23 cellular contexts compared by ENCODE assay signal in genomic region chr2:55213822-55214221, GRCh38.
"Had no signal": no experiment of that assay in that cellular context is flagged by ENCODE, and none has a peak within 500 bp of the region (broad histone marks: within the 10 kb centered on the region; RNA-seq: fewer than 3 reads in every experiment).

No MANE protein-coding gene starts in this region.

- H3K4me1 ChIP-seq: adrenal gland, breast epithelium had no signal

- H3K9me3 ChIP-seq: adrenal gland, breast epithelium had no signal

- H3K36me3 ChIP-seq: adrenal gland, breast epithelium had no signal

- H3K27me3 ChIP-seq: adrenal gland, breast epithelium had no signal

- ATAC-seq: activated CD4-positive, alpha-beta T cell treated with anti-CD3 and anti-CD28 coated beads for 36 hours had no signal

- DNase-seq: activated CD4-positive, alpha-beta memory T cell treated with anti-CD3 and anti-CD28 coated beads, Interleukin-2, amount 10 ng/mL, durations not matched to agents 7 days and 5 days; activated CD4-positive, alpha-beta T cell treated with anti-CD3 and anti-CD28 coated beads for 36 hours; activated CD4-positive, alpha-beta T cell treated with anti-CD3 and anti-CD28 coated beads, Interleukin-2, amount 50 U/mL, for 1 hour; activated naive CD4-positive, alpha-beta T cell treated with anti-CD3 and anti-CD28 coated beads, Interleukin-2, amount 50 U/mL, for 16 hours; activated naive CD8-positive, alpha-beta T cell treated with anti-CD3 and anti-CD28 coated beads, Interleukin-2, amount 10 ng/mL, durations not matched to agents 7 days and 5 days; activated T-cell treated with anti-CD3 and anti-CD28 coated beads for 4 hours; adrenal gland; aorta; central memory CD4-positive, alpha-beta T cell; Karpas-422; MM.1S; NCI-H1105; NCI-H1436; NCI-H1694 treated with DMSO at 0.1 percent for 48 hours; NCI-H2029 treated with DMSO at 0.1 percent for 48 hours; NCI-H446 treated with DMSO at 0.1 percent for 48 hours; NCI-H524 treated with DMSO at 0.1 percent for 48 hours; NCI-H774; SIG-M5; T-helper 2 cell; T1000 had no signal

- H3K27me3 Mint-ChIP-seq: activated CD4-positive, alpha-beta memory T cell treated with anti-CD3 and anti-CD28 coated beads, Interleukin-2, amount 10 ng/mL, durations not matched to agents 7 days and 5 days; activated CD4-positive, alpha-beta T cell treated with anti-CD3 and anti-CD28 coated beads for 36 hours; activated naive CD8-positive, alpha-beta T cell treated with anti-CD3 and anti-CD28 coated beads, Interleukin-2, amount 10 ng/mL, durations not matched to agents 7 days and 5 days had no signal

- H3K4me1 Mint-ChIP-seq: activated CD4-positive, alpha-beta memory T cell treated with anti-CD3 and anti-CD28 coated beads, Interleukin-2, amount 10 ng/mL, durations not matched to agents 7 days and 5 days; activated CD4-positive, alpha-beta T cell treated with anti-CD3 and anti-CD28 coated beads for 36 hours had no signal

- H3K4me3 ChIP-seq: adrenal gland, breast epithelium had no signal

- H3K27ac ChIP-seq: adrenal gland, breast epithelium had no signal

- FAIRE-seq: TTC549 had no signal

- H3K4me3 Mint-ChIP-seq: activated CD4-positive, alpha-beta memory T cell treated with anti-CD3 and anti-CD28 coated beads, Interleukin-2, amount 10 ng/mL, durations not matched to agents 7 days and 5 days; activated CD4-positive, alpha-beta T cell treated with anti-CD3 and anti-CD28 coated beads for 36 hours; activated naive CD8-positive, alpha-beta T cell treated with anti-CD3 and anti-CD28 coated beads, Interleukin-2, amount 10 ng/mL, durations not matched to agents 7 days and 5 days had no signal

- H3K27ac Mint-ChIP-seq: activated CD4-positive, alpha-beta memory T cell treated with anti-CD3 and anti-CD28 coated beads, Interleukin-2, amount 10 ng/mL, durations not matched to agents 7 days and 5 days; activated CD4-positive, alpha-beta T cell treated with anti-CD3 and anti-CD28 coated beads for 36 hours; activated naive CD8-positive, alpha-beta T cell treated with anti-CD3 and anti-CD28 coated beads, Interleukin-2, amount 10 ng/mL, durations not matched to agents 7 days and 5 days had no signal

- H3K9me3 Mint-ChIP-seq: activated CD4-positive, alpha-beta memory T cell treated with anti-CD3 and anti-CD28 coated beads, Interleukin-2, amount 10 ng/mL, durations not matched to agents 7 days and 5 days; activated naive CD8-positive, alpha-beta T cell treated with anti-CD3 and anti-CD28 coated beads, Interleukin-2, amount 10 ng/mL, durations not matched to agents 7 days and 5 days had no signal
